Comparison of ENCODE assay signal across 1 cellular context in the genomic region with DNA sequence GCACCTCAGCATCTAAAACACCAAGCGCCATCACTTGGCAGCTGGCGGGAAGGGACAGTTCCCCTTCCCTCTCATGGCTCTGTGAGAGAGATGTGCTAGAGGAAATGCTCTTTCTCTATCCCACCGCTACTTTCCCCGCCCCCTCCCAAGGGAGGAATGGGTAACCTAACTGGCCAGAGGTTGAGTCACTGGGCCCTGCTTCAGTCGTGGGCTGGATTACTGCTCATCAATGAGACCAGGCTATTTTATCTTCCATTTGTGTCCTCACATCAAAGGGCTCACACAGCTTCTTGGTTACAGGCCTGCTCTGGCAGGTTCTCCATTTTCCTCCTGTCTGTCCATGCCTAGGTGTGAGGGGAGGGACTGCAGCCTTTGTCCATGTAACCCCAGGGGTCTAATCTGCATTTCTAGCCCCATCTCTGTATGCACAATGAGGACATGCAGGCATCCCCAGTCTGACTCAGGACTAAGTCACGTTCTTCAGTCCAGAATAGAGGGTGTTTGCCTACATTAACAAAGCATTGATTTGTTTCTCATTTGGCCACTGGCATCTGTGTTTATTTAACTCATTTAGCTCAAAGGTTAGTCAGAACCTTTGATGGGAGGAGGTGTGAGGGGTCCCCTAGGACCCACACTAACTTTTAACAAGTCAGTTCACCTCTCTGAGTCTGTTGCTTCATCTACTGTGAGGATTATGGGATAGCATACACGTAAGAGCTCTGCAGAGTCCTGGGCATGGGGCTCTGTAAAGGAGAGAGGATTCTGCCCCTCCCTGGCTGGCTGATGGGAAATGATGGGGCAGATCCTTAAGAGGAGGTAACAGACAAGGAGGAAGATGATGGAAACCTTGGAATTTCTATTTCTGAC.
TF ChIP-seq lines count a peak whose summit lies in the region.

No MANE protein-coding gene starts in this region.

TF ChIP-seq in SK-N-SH treated with all-trans-retinoic acid at 6 μM for 48 hours, 23 proteins besides CTCF, POLR2A, EP300 and RAD21 (continued from another document):
- TF ChIP-seq, protein P1, sequence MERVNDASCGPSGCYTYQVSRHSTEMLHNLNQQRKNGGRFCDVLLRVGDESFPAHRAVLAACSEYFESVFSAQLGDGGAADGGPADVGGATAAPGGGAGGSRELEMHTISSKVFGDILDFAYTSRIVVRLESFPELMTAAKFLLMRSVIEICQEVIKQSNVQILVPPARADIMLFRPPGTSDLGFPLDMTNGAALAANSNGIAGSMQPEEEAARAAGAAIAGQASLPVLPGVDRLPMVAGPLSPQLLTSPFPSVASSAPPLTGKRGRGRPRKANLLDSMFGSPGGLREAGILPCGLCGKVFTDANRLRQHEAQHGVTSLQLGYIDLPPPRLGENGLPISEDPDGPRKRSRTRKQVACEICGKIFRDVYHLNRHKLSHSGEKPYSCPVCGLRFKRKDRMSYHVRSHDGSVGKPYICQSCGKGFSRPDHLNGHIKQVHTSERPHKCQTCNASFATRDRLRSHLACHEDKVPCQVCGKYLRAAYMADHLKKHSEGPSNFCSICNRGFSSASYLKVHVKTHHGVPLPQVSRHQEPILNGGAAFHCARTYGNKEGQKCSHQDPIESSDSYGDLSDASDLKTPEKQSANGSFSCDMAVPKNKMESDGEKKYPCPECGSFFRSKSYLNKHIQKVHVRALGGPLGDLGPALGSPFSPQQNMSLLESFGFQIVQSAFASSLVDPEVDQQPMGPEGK (CRISPR knock-in tag; IDR thresholded peaks at IDR 0.05; ENCODE audit: borderline replicate concordance): no peak
- TF ChIP-seq ARNTL (CRISPR knock-in tag; IDR thresholded peaks at IDR 0.05; ENCODE audit: borderline replicate concordance, low read depth) (no peak), ESRRG (CRISPR knock-in tag; IDR thresholded peaks at IDR 0.05) (no peak)
